ENCODE assay signal across 8 cellular contexts in genomic region chr10:93386496-93387369, GRCh38.
A peak's percentile ranks its signal among the peaks of the same experiment; 100 is the strongest.
DNase-seq lines count a peak whose midpoint lies in the region; ATAC-seq and TF ChIP-seq lines count a peak whose summit lies in the region.

No MANE protein-coding gene starts in this region.

- 76% methylated on average over 15 of the region's 15 CpGs for WGBS in right cardiac atrium

- peak overlapping the region in 1 of 2 donors; percentile 30 for H3K9ac ChIP-seq in stomach smooth muscle (ENCODE audit: low read length in 2 of 2)

- peak overlapping the region; percentile 58 for H3K4me3 Mint-ChIP-seq in activated CD4-positive, alpha-beta T cell treated with anti-CD3 and anti-CD28 coated beads, Interleukin-2, amount 10 ng/mL, durations not matched to agents 24 days and 14 days
- H3K4me3 Mint-ChIP-seq in activated CD8-positive, alpha-beta T cell treated with anti-CD3 and anti-CD28 coated beads for 36 hours, result no peak overlapping the region

- H3K36me3 ChIP-seq in stomach smooth muscle (ENCODE audit: control insufficient read depth in 2 of 2, insufficient read depth in 2 of 2, low read length in 2 of 2), result peaks cover 28 to 46% of the 10 kb centered on the region in 2 donors

- H3K27ac ChIP-seq in right cardiac atrium (ENCODE audit: low read length) (no peak overlapping the region), stomach smooth muscle (ENCODE audit: low read length) (peak overlapping the region; percentile 49)

- no peaks in the 10 kb centered on the region for H3K9me3 Mint-ChIP-seq in activated CD4-positive, alpha-beta T cell treated with anti-CD3 and anti-CD28 coated beads, Interleukin-2, amount 10 ng/mL, durations not matched to agents 24 days and 14 days
- no peaks in the 10 kb centered on the region for H3K9me3 Mint-ChIP-seq in activated CD8-positive, alpha-beta T cell treated with anti-CD3 and anti-CD28 coated beads for 36 hours

- no peaks in the 10 kb centered on the region for H3K27me3 Mint-ChIP-seq in activated CD4-positive, alpha-beta T cell treated with anti-CD3 and anti-CD28 coated beads, Interleukin-2, amount 10 ng/mL, durations not matched to agents 24 days and 14 days
- H3K27me3 Mint-ChIP-seq in activated CD8-positive, alpha-beta T cell treated with anti-CD3 and anti-CD28 coated beads for 36 hours, result no peaks in the 10 kb centered on the region

- no peak for TF ChIP-seq CTCF in activated CD8-positive, alpha-beta T cell treated with anti-CD3 and anti-CD28 coated beads for 36 hours (IDR thresholded peaks at IDR 0.05)
- no peak for TF ChIP-seq CTCF in GM10266 (IDR thresholded peaks at IDR 0.05; ENCODE audit: control insufficient read depth, insufficient read depth, low read depth, missing control alignments)

- CTCF ChIA-PET in activated CD8-positive, alpha-beta T cell treated with anti-CD3 and anti-CD28 coated beads for 36 hours (lab: Charles Lee), result interaction anchor here (0.6 to 18.2 kb wide), 3 partner anchors 11 to 124 kb away, joined by 4 to 595 read pairs (median 52); partner anchors contain the start of gene MYOF

- H3K36me3 Mint-ChIP-seq in activated CD4-positive, alpha-beta T cell treated with anti-CD3 and anti-CD28 coated beads, Interleukin-2, amount 10 ng/mL, durations not matched to agents 24 days and 14 days (ENCODE audit: low read depth), result peaks cover 9% of the 10 kb centered on the region
- no peaks in the 10 kb centered on the region for H3K36me3 Mint-ChIP-seq in activated CD8-positive, alpha-beta T cell treated with anti-CD3 and anti-CD28 coated beads for 36 hours (ENCODE audit: low read depth)

- H3K9me3 ChIP-seq in right cardiac atrium (ENCODE audit: control insufficient read depth, low read length) (no peaks in the 10 kb centered on the region), stomach smooth muscle (ENCODE audit: control insufficient read depth in 2 of 2, low read length in 2 of 2) (no peaks in the 10 kb centered on the region)

- peaks cover 34% of the 10 kb centered on the region for H3K4me1 Mint-ChIP-seq in activated CD4-positive, alpha-beta T cell treated with anti-CD3 and anti-CD28 coated beads, Interleukin-2, amount 10 ng/mL, durations not matched to agents 24 days and 14 days
- peaks cover 16% of the 10 kb centered on the region for H3K4me1 Mint-ChIP-seq in activated CD8-positive, alpha-beta T cell treated with anti-CD3 and anti-CD28 coated beads for 36 hours (ENCODE audit: low read depth)

- intact Hi-C loops in activated CD4-positive, alpha-beta T cell treated with anti-CD3 and anti-CD28 coated beads, Interleukin-2, amount 10 ng/mL, durations not matched to agents 24 days and 14 days (cut with micrococcal nuclease), result loop anchor here (1.0 kb wide), 1 partner anchor 7 kb away; no protein-coding TSS in a partner anchor
- intact Hi-C loops in activated CD8-positive, alpha-beta T cell treated with anti-CD3 and anti-CD28 coated beads for 36 hours (cut with micrococcal nuclease), result loop anchor here (10.0 kb wide), 1 partner anchor 298 kb away; no protein-coding TSS in a partner anchor
- intact Hi-C loops in right cardiac atrium (cut with DNase I), result no loop called here

- H3K4me1 ChIP-seq in right cardiac atrium (ENCODE audit: control insufficient read depth, insufficient read depth, low read length) (peaks cover 4% of the 10 kb centered on the region), stomach smooth muscle (ENCODE audit: control insufficient read depth, insufficient read depth, low read length) (peaks cover 19% of the 10 kb centered on the region)

- POLR2A ChIA-PET in activated CD8-positive, alpha-beta T cell treated with anti-CD3 and anti-CD28 coated beads for 36 hours (lab: Charles Lee), result interaction anchor here (1.1 kb wide), 2 partner anchors 11 to 82 kb away, joined by 3 read pairs; no protein-coding TSS in a partner anchor

- peak overlapping the region; percentile 84 for H3K27ac Mint-ChIP-seq in activated CD4-positive, alpha-beta T cell treated with anti-CD3 and anti-CD28 coated beads, Interleukin-2, amount 10 ng/mL, durations not matched to agents 24 days and 14 days
- H3K27ac Mint-ChIP-seq in activated CD8-positive, alpha-beta T cell treated with anti-CD3 and anti-CD28 coated beads for 36 hours, result peak overlapping the region; percentile 65

- H3K4me3 ChIP-seq in right cardiac atrium (ENCODE audit: low read length), result no peak overlapping the region
- no peak overlapping the region for H3K4me3 ChIP-seq in stomach smooth muscle (ENCODE audit: low read length in 2 of 2)

- H3K27me3 ChIP-seq in right cardiac atrium (ENCODE audit: control insufficient read depth, insufficient read depth), result no peaks in the 10 kb centered on the region
- H3K27me3 ChIP-seq in stomach smooth muscle (ENCODE audit: control insufficient read depth in 1 of 2, insufficient read depth in 2 of 2, low read length in 2 of 2), result no peaks in the 10 kb centered on the region

- peak; percentile 79 for DNase-seq in activated CD4-positive, alpha-beta T cell treated with anti-CD3 and anti-CD28 coated beads, Interleukin-2, amount 10 ng/mL, durations not matched to agents 24 days and 14 days
- DNase-seq in activated CD4-positive, alpha-beta T cell treated with anti-CD3 and anti-CD28 coated beads, Interleukin-2, amount 50 U/mL, for 1 hour, result no peak
- DNase-seq in activated CD8-positive, alpha-beta T cell treated with anti-CD3 and anti-CD28 coated beads for 36 hours, result peak; percentile 26
- DNase-seq in right cardiac atrium (peak in 2 of 3 donors; percentile 45 to 64), GM10266 (ENCODE audit: extremely low spot score) (no peak), glomerular visceral epithelial cell (ENCODE audit: extremely low spot score) (no peak)

- ATAC-seq in activated CD8-positive, alpha-beta T cell treated with anti-CD3 and anti-CD28 coated beads for 36 hours, result peak; percentile 66
- ATAC-seq in right cardiac atrium (peak; percentile 42 to 53), HG02623 (IDR thresholded peaks at IDR 0.05; ENCODE audit: unreplicated experiment) (no peak)

Comparison
In these comparisons a context has a peak if more than half of its experiments do, and no peak if none do; other contexts are left out.
1. DNase-seq: peak in activated CD4-positive, alpha-beta T cell treated with anti-CD3 and anti-CD28 coated beads, Interleukin-2, amount 10 ng/mL, durations not matched to agents 24 days and 14 days (single experiment), activated CD8-positive, alpha-beta T cell treated with anti-CD3 and anti-CD28 coated beads for 36 hours (single experiment) and right cardiac atrium (2 of 3); none in activated CD4-positive, alpha-beta T cell treated with anti-CD3 and anti-CD28 coated beads, Interleukin-2, amount 50 U/mL, for 1 hour (single experiment), GM10266 (single experiment) and glomerular visceral epithelial cell (single experiment).
2. intact Hi-C loops: an anchor here in activated CD4-positive, alpha-beta T cell treated with anti-CD3 and anti-CD28 coated beads, Interleukin-2, amount 10 ng/mL, durations not matched to agents 24 days and 14 days (1.0 kb wide) and activated CD8-positive, alpha-beta T cell treated with anti-CD3 and anti-CD28 coated beads for 36 hours (10.0 kb wide); none called in right cardiac atrium.